ENCODE assay signal across 2 cellular contexts in the genomic region with DNA sequence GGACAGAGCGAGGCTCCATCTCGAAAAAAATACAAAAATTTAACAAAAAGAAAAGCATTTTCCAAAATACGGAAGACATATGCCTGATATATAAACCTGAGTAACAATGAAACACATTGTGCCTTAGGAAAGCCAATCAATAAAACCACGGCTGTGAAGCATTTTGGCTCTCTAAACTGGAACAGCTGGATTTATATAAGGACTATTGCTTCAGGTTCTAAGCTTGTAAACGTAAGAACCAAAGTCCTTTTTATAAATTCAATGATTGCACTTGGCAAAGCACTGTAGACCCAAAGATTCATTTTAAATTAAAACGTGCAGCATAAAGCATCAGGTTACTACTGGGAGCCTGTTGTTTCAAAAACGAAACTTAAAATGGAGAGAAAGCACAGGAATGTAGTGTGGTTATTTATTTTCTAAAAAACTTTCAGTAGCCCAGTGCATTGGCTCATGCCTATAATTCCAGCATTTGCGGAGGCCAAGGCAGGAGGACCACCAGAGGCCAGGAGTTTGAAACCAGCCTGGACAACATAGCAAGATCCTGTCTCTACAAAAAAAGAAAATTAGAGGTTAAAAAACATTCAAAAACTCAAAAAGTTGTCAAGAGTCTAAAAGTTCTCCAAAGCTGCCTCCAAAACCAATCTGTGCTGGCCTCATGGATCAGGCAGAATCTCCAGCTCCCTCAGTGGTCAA.
TF ChIP-seq lines count a peak whose summit lies in the region.

No MANE protein-coding gene starts in this region.

TF ChIP-seq in K562, 482 proteins besides CTCF, POLR2A, EP300 and RAD21:
- TF ChIP-seq CCAR2 (IDR thresholded peaks at IDR 0.05; ENCODE audit: low read depth, low read length), result no peak
- TF ChIP-seq RBM25 (IDR thresholded peaks at IDR 0.05; ENCODE audit: low read depth, low read length, severe bottlenecking), result peak; percentile 33
- TF ChIP-seq NR2C2 (CRISPR knock-in tag; IDR thresholded peaks at IDR 0.05), result no peak
- no peak for TF ChIP-seq NR2C2 (tag; IDR thresholded peaks at IDR 0.05)
- TF ChIP-seq MTA2 (IDR thresholded peaks at IDR 0.05; ENCODE audit: low read depth), result no peak

TF ChIP-seq in HepG2, 621 proteins besides CTCF, POLR2A, EP300 and RAD21:
- no peak for TF ChIP-seq ZSCAN21 (CRISPR knock-in tag; IDR thresholded peaks at IDR 0.05; ENCODE audit: borderline replicate concordance)
- TF ChIP-seq, protein P1, sequence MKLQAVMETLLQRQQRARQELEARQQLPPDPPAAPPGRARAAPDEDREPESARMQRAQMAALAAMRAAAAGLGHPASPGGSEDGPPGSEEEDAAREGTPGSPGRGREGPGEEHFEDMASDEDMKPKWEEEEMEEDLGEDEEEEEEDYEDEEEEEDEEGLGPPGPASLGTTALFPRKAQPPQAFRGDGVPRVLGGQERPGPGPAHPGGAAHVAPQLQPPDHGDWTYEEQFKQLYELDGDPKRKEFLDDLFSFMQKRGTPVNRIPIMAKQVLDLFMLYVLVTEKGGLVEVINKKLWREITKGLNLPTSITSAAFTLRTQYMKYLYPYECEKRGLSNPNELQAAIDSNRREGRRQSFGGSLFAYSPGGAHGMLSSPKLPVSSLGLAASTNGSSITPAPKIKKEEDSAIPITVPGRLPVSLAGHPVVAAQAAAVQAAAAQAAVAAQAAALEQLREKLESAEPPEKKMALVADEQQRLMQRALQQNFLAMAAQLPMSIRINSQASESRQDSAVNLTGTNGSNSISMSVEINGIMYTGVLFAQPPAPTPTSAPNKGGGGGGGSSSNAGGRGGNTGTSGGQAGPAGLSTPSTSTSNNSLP (IDR thresholded peaks at IDR 0.05; ENCODE audit: low read depth, low read length), result 0 out of 2 replicates have a peak, but pooled peaks have one; percentile 31
- peak; percentile 79 for TF ChIP-seq ZNF121 (CRISPR knock-in tag; IDR thresholded peaks at IDR 0.05)
- TF ChIP-seq, protein P2, sequence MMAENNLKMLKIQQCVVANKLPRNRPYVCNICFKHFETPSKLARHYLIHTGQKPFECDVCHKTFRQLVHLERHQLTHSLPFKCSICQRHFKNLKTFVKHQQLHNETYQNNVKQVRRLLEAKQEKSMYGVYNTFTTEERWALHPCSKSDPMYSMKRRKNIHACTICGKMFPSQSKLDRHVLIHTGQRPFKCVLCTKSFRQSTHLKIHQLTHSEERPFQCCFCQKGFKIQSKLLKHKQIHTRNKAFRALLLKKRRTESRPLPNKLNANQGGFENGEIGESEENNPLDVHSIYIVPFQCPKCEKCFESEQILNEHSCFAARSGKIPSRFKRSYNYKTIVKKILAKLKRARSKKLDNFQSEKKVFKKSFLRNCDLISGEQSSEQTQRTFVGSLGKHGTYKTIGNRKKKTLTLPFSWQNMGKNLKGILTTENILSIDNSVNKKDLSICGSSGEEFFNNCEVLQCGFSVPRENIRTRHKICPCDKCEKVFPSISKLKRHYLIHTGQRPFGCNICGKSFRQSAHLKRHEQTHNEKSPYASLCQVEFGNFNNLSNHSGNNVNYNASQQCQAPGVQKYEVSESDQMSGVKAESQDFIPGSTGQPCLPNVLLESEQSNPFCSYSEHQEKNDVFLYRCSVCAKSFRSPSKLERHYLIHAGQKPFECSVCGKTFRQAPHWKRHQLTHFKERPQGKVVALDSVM (CRISPR knock-in tag; IDR thresholded peaks at IDR 0.05), result peak; percentile 82
- TF ChIP-seq ONECUT2 (CRISPR knock-in tag; IDR thresholded peaks at IDR 0.05), result 0 out of 2 replicates have a peak, but pooled peaks have one; percentile 14
- TF ChIP-seq, protein P3, sequence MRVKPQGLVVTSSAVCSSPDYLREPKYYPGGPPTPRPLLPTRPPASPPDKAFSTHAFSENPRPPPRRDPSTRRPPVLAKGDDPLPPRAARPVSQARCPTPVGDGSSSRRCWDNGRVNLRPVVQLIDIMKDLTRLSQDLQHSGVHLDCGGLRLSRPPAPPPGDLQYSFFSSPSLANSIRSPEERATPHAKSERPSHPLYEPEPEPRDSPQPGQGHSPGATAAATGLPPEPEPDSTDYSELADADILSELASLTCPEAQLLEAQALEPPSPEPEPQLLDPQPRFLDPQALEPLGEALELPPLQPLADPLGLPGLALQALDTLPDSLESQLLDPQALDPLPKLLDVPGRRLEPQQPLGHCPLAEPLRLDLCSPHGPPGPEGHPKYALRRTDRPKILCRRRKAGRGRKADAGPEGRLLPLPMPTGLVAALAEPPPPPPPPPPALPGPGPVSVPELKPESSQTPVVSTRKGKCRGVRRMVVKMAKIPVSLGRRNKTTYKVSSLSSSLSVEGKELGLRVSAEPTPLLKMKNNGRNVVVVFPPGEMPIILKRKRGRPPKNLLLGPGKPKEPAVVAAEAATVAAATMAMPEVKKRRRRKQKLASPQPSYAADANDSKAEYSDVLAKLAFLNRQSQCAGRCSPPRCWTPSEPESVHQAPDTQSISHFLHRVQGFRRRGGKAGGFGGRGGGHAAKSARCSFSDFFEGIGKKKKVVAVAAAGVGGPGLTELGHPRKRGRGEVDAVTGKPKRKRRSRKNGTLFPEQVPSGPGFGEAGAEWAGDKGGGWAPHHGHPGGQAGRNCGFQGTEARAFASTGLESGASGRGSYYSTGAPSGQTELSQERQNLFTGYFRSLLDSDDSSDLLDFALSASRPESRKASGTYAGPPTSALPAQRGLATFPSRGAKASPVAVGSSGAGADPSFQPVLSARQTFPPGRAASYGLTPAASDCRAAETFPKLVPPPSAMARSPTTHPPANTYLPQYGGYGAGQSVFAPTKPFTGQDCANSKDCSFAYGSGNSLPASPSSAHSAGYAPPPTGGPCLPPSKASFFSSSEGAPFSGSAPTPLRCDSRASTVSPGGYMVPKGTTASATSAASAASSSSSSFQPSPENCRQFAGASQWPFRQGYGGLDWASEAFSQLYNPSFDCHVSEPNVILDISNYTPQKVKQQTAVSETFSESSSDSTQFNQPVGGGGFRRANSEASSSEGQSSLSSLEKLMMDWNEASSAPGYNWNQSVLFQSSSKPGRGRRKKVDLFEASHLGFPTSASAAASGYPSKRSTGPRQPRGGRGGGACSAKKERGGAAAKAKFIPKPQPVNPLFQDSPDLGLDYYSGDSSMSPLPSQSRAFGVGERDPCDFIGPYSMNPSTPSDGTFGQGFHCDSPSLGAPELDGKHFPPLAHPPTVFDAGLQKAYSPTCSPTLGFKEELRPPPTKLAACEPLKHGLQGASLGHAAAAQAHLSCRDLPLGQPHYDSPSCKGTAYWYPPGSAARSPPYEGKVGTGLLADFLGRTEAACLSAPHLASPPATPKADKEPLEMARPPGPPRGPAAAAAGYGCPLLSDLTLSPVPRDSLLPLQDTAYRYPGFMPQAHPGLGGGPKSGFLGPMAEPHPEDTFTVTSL (CRISPR knock-in tag; IDR thresholded peaks at IDR 0.05; ENCODE audit: borderline replicate concordance), result no peak
- no peak for TF ChIP-seq ZNF530 (CRISPR knock-in tag; IDR thresholded peaks at IDR 0.05; ENCODE audit: low read depth)
- TF ChIP-seq, protein P4, sequence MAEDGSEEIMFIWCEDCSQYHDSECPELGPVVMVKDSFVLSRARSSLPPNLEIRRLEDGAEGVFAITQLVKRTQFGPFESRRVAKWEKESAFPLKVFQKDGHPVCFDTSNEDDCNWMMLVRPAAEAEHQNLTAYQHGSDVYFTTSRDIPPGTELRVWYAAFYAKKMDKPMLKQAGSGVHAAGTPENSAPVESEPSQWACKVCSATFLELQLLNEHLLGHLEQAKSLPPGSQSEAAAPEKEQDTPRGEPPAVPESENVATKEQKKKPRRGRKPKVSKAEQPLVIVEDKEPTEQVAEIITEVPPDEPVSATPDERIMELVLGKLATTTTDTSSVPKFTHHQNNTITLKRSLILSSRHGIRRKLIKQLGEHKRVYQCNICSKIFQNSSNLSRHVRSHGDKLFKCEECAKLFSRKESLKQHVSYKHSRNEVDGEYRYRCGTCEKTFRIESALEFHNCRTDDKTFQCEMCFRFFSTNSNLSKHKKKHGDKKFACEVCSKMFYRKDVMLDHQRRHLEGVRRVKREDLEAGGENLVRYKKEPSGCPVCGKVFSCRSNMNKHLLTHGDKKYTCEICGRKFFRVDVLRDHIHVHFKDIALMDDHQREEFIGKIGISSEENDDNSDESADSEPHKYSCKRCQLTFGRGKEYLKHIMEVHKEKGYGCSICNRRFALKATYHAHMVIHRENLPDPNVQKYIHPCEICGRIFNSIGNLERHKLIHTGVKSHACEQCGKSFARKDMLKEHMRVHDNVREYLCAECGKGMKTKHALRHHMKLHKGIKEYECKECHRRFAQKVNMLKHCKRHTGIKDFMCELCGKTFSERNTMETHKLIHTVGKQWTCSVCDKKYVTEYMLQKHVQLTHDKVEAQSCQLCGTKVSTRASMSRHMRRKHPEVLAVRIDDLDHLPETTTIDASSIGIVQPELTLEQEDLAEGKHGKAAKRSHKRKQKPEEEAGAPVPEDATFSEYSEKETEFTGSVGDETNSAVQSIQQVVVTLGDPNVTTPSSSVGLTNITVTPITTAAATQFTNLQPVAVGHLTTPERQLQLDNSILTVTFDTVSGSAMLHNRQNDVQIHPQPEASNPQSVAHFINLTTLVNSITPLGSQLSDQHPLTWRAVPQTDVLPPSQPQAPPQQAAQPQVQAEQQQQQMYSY (CRISPR knock-in tag; IDR thresholded peaks at IDR 0.05), result no peak
- no peak for TF ChIP-seq ZNF652 (CRISPR knock-in tag; IDR thresholded peaks at IDR 0.05; ENCODE audit: borderline replicate concordance, low read depth)
- TF ChIP-seq, protein P5, sequence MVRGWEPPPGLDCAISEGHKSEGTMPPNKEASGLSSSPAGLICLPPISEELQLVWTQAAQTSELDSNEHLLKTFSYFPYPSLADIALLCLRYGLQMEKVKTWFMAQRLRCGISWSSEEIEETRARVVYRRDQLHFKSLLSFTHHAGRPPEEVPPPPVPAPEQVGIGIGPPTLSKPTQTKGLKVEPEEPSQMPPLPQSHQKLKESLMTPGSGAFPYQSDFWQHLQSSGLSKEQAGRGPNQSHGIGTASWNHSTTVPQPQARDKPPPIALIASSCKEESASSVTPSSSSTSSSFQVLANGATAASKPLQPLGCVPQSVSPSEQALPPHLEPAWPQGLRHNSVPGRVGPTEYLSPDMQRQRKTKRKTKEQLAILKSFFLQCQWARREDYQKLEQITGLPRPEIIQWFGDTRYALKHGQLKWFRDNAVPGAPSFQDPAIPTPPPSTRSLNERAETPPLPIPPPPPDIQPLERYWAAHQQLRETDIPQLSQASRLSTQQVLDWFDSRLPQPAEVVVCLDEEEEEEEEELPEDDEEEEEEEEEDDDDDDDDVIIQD (CRISPR knock-in tag; IDR thresholded peaks at IDR 0.05; ENCODE audit: low read depth), result no peak
